In the genomic region with DNA sequence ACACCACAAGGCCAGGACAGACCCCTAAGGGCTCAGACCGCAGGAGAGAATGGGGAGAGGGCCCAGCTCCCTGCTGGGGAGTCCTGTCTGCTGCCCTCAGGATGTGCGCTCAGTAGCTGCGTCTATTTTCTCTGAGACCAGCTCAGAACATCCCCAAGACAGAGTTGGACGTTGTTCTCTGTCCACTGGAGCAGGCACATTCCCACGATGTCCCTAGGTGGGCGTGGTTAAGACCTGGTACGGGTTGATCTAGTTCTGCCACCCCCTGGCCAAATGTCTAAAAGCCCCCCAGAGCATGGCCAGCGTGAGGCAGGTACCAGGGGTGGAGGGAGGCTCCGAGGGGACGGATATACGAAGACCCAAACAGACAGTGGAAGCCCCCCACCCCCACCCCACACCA, we compare ENCODE assay signal across 1 cellular context.
TF ChIP-seq lines count a peak whose summit lies in the region.

No MANE protein-coding gene starts in this region.

TF ChIP-seq in GM23338, 12 proteins besides CTCF, POLR2A, EP300 and RAD21 (continued from another document):
- TF ChIP-seq, protein P1, sequence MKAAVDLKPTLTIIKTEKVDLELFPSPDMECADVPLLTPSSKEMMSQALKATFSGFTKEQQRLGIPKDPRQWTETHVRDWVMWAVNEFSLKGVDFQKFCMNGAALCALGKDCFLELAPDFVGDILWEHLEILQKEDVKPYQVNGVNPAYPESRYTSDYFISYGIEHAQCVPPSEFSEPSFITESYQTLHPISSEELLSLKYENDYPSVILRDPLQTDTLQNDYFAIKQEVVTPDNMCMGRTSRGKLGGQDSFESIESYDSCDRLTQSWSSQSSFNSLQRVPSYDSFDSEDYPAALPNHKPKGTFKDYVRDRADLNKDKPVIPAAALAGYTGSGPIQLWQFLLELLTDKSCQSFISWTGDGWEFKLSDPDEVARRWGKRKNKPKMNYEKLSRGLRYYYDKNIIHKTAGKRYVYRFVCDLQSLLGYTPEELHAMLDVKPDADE (IDR thresholded peaks at IDR 0.05): no peak
- TF ChIP-seq ZNF331 (CRISPR knock-in tag; IDR thresholded peaks at IDR 0.05; ENCODE audit: low read depth) (no peak), CREB1 (CRISPR knock-in tag; IDR thresholded peaks at IDR 0.05; ENCODE audit: low read depth) (no peak), NANOG (IDR thresholded peaks at IDR 0.05; ENCODE audit: borderline replicate concordance) (no peak), ZNF114 (CRISPR knock-in tag; IDR thresholded peaks at IDR 0.05) (no peak), POLR2AphosphoS5 (IDR thresholded peaks at IDR 0.05; ENCODE audit: low read depth) (no peak), STAT1 (IDR thresholded peaks at IDR 0.05; ENCODE audit: unreplicated experiment) (no peak), EZH2phosphoT487 (IDR thresholded peaks at IDR 0.05; ENCODE audit: unreplicated experiment) (no peak), JUNB (IDR thresholded peaks at IDR 0.05; ENCODE audit: unreplicated experiment) (no peak)
- TF ChIP-seq, protein P2, sequence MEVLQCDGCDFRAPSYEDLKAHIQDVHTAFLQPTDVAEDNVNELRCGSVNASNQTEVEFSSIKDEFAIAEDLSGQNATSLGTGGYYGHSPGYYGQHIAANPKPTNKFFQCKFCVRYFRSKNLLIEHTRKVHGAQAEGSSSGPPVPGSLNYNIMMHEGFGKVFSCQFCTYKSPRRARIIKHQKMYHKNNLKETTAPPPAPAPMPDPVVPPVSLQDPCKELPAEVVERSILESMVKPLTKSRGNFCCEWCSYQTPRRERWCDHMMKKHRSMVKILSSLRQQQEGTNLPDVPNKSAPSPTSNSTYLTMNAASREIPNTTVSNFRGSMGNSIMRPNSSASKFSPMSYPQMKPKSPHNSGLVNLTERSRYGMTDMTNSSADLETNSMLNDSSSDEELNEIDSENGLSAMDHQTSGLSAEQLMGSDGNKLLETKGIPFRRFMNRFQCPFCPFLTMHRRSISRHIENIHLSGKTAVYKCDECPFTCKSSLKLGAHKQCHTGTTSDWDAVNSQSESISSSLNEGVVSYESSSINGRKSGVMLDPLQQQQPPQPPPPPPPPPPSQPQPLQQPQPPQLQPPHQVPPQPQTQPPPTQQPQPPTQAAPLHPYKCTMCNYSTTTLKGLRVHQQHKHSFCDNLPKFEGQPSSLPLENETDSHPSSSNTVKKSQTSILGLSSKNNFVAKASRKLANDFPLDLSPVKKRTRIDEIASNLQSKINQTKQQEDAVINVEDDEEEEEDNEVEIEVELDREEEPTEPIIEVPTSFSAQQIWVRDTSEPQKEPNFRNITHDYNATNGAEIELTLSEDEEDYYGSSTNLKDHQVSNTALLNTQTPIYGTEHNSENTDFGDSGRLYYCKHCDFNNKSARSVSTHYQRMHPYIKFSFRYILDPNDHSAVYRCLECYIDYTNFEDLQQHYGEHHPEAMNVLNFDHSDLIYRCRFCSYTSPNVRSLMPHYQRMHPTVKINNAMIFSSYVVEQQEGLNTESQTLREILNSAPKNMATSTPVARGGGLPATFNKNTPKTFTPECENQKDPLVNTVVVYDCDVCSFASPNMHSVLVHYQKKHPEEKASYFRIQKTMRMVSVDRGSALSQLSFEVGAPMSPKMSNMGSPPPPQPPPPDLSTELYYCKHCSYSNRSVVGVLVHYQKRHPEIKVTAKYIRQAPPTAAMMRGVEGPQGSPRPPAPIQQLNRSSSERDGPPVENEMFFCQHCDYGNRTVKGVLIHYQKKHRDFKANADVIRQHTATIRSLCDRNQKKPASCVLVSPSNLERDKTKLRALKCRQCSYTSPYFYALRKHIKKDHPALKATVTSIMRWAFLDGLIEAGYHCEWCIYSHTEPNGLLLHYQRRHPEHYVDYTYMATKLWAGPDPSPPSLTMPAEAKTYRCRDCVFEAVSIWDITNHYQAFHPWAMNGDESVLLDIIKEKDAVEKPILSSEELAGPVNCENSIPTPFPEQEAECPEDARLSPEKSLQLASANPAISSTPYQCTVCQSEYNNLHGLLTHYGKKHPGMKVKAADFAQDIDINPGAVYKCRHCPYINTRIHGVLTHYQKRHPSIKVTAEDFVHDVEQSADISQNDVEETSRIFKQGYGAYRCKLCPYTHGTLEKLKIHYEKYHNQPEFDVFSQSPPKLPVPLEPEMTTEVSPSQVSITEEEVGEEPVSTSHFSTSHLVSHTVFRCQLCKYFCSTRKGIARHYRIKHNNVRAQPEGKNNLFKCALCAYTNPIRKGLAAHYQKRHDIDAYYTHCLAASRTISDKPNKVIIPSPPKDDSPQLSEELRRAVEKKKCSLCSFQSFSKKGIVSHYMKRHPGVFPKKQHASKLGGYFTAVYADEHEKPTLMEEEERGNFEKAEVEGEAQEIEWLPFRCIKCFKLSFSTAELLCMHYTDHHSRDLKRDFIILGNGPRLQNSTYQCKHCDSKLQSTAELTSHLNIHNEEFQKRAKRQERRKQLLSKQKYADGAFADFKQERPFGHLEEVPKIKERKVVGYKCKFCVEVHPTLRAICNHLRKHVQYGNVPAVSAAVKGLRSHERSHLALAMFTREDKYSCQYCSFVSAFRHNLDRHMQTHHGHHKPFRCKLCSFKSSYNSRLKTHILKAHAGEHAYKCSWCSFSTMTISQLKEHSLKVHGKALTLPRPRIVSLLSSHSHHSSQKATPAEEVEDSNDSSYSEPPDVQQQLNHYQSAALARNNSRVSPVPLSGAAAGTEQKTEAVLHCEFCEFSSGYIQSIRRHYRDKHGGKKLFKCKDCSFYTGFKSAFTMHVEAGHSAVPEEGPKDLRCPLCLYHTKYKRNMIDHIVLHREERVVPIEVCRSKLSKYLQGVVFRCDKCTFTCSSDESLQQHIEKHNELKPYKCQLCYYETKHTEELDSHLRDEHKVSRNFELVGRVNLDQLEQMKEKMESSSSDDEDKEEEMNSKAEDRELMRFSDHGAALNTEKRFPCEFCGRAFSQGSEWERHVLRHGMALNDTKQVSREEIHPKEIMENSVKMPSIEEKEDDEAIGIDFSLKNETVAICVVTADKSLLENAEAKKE (CRISPR knock-in tag; IDR thresholded peaks at IDR 0.05): no peak
- TF ChIP-seq, protein P3, sequence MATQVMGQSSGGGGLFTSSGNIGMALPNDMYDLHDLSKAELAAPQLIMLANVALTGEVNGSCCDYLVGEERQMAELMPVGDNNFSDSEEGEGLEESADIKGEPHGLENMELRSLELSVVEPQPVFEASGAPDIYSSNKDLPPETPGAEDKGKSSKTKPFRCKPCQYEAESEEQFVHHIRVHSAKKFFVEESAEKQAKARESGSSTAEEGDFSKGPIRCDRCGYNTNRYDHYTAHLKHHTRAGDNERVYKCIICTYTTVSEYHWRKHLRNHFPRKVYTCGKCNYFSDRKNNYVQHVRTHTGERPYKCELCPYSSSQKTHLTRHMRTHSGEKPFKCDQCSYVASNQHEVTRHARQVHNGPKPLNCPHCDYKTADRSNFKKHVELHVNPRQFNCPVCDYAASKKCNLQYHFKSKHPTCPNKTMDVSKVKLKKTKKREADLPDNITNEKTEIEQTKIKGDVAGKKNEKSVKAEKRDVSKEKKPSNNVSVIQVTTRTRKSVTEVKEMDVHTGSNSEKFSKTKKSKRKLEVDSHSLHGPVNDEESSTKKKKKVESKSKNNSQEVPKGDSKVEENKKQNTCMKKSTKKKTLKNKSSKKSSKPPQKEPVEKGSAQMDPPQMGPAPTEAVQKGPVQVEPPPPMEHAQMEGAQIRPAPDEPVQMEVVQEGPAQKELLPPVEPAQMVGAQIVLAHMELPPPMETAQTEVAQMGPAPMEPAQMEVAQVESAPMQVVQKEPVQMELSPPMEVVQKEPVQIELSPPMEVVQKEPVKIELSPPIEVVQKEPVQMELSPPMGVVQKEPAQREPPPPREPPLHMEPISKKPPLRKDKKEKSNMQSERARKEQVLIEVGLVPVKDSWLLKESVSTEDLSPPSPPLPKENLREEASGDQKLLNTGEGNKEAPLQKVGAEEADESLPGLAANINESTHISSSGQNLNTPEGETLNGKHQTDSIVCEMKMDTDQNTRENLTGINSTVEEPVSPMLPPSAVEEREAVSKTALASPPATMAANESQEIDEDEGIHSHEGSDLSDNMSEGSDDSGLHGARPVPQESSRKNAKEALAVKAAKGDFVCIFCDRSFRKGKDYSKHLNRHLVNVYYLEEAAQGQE (IDR thresholded peaks at IDR 0.05; ENCODE audit: unreplicated experiment): no peak
